31 cellular contexts compared by ENCODE assay signal in genomic region chr15:66050264-66050663, GRCh38.
"Had no signal": no experiment of that assay in that cellular context is flagged by ENCODE, and none has a peak within 500 bp of the region (broad histone marks: within the 10 kb centered on the region; RNA-seq: fewer than 3 reads in every experiment).

No MANE protein-coding gene starts in this region.

- DNase-seq: activated CD4-positive, alpha-beta memory T cell treated with anti-CD3 and anti-CD28 coated beads, Interleukin-2, amount 10 ng/mL, durations not matched to agents 7 days and 5 days; activated CD4-positive, alpha-beta T cell treated with anti-CD3 and anti-CD28 coated beads for 1 hour; activated CD4-positive, alpha-beta T cell treated with anti-CD3 and anti-CD28 coated beads for 36 hours; activated CD4-positive, alpha-beta T cell treated with anti-CD3 and anti-CD28 coated beads for 48 hours; activated CD4-positive, alpha-beta T cell treated with anti-CD3 and anti-CD28 coated beads, Interleukin-2, amount 10 ng/mL, durations not matched to agents 7 days and 5 days; activated CD4-positive, alpha-beta T cell treated with anti-CD3 and anti-CD28 coated beads, Interleukin-2, amount 50 U/mL, for 48 hours; activated CD4-positive, CD25-positive, alpha-beta regulatory T cell; activated CD8-positive, alpha-beta memory T cell treated with anti-CD3 and anti-CD28 coated beads for 24 hours; activated CD8-positive, alpha-beta memory T cell treated with anti-CD3 and anti-CD28 coated beads, Interleukin-2, amount 10 ng/mL, durations not matched to agents 7 days and 5 days; activated CD8-positive, alpha-beta memory T cell treated with anti-CD3 and anti-CD28 coated beads, Interleukin-2, amount 50 U/mL, for 48 hours; activated CD8-positive, alpha-beta T cell treated with anti-CD3 and anti-CD28 coated beads, Interleukin-2, amount 10 ng/mL, durations not matched to agents 7 days and 5 days; activated effector memory CD4-positive, alpha-beta T cell treated with Interleukin-2 at 50 U/mL for 16 hours; activated gamma-delta T cell; activated naive CD4-positive, alpha-beta T cell treated with anti-CD3 and anti-CD28 coated beads, Interleukin-2, amount 10 ng/mL, durations not matched to agents 7 days and 5 days; activated naive CD4-positive, alpha-beta T cell treated with Interleukin-2 at 50 U/mL for 16 hours; activated naive CD8-positive, alpha-beta T cell treated with anti-CD3 and anti-CD28 coated beads, Interleukin-2, amount 10 ng/mL, durations not matched to agents 7 days and 5 days; activated naive CD8-positive, alpha-beta T cell treated with anti-CD3 and anti-CD28 coated beads, Interleukin-2, amount 50 U/mL, for 24 hours; activated T-cell treated with anti-CD3 and anti-CD28 coated beads, Interleukin-2, amount 50 U/mL, for 24 hours; activated T-cell treated with anti-CD3 and anti-CD28 coated beads, Interleukin-2, amount 50 U/mL, for 48 hours; amygdala; anterior cingulate cortex; caudate nucleus; cerebellar nuclear complex; T-helper 1 cell; T-helper 2 cell; T-helper 9 cell; WERI-Rb-1 had no signal

- H3K4me3 ChIP-seq: ascending aorta, cardiac muscle cell had no signal

- H3K27ac ChIP-seq: ascending aorta, cardiac muscle cell, WERI-Rb-1 had no signal

- H3K36me3 ChIP-seq: ascending aorta, cardiac muscle cell, WERI-Rb-1 had no signal

- H3K9me3 ChIP-seq: ascending aorta had no signal

- ATAC-seq: activated CD4-positive, alpha-beta T cell treated with anti-CD3 and anti-CD28 coated beads for 36 hours; activated CD4-positive, CD25-positive, alpha-beta regulatory T cell treated with anti-CD3 and anti-CD28 coated beads, Interleukin-2, amount 50 U/mL, for 24 hours; activated CD8-positive, alpha-beta memory T cell treated with anti-CD3 and anti-CD28 coated beads, Interleukin-2, amount 10 ng/mL, durations not matched to agents 7 days and 5 days; activated CD8-positive, alpha-beta T cell treated with anti-CD3 and anti-CD28 coated beads, Interleukin-2, amount 10 ng/mL, durations not matched to agents 7 days and 5 days; activated naive CD8-positive, alpha-beta T cell treated with anti-CD3 and anti-CD28 coated beads, Interleukin-2, amount 50 U/mL, for 24 hours; WTC11 had no signal

- H3K27me3 ChIP-seq: ascending aorta, cardiac muscle cell had no signal

- H3K4me1 ChIP-seq: ascending aorta had no signal
